1 cellular context compared by ENCODE assay signal in genomic region chr2:217367464-217367863, GRCh38.
TF ChIP-seq lines count a peak whose summit lies in the region.

No MANE protein-coding gene starts in this region.

TF ChIP-seq in IMR-90, 13 proteins besides CTCF, POLR2A, EP300 and RAD21 (continued from another document):
- TF ChIP-seq NFE2L2 (IDR thresholded peaks at IDR 0.05; ENCODE audit: low read depth, low read length): no peak
- TF ChIP-seq CEBPB (IDR thresholded peaks at IDR 0.05; ENCODE audit: low read depth, low read length): no peak
- no peak for TF ChIP-seq MAZ (IDR thresholded peaks at IDR 0.05; ENCODE audit: borderline replicate concordance, low read depth, low read length)
- TF ChIP-seq RCOR1 (IDR thresholded peaks at IDR 0.05; ENCODE audit: insufficient replicate concordance, low read length): no peak
- no peak for TF ChIP-seq MAFK (IDR thresholded peaks at IDR 0.05; ENCODE audit: low read depth, low read length)
- no peak for TF ChIP-seq CHD1 (IDR thresholded peaks at IDR 0.05; ENCODE audit: low read depth, low read length)
- no peak for TF ChIP-seq USF2 (IDR thresholded peaks at IDR 0.05; ENCODE audit: low read depth, low read length)
- TF ChIP-seq SMC3 (IDR thresholded peaks at IDR 0.05; ENCODE audit: low read depth, low read length): no peak
- TF ChIP-seq FOS (IDR thresholded peaks at IDR 0.05; ENCODE audit: low read depth, low read length): no peak
- no peak for TF ChIP-seq MXI1 (IDR thresholded peaks at IDR 0.05; ENCODE audit: borderline replicate concordance, low read depth, low read length)
- TF ChIP-seq RFX5 (IDR thresholded peaks at IDR 0.05; ENCODE audit: low read depth, low read length): no peak
